ENCODE assay signal across 9 cellular contexts in the genomic region with DNA sequence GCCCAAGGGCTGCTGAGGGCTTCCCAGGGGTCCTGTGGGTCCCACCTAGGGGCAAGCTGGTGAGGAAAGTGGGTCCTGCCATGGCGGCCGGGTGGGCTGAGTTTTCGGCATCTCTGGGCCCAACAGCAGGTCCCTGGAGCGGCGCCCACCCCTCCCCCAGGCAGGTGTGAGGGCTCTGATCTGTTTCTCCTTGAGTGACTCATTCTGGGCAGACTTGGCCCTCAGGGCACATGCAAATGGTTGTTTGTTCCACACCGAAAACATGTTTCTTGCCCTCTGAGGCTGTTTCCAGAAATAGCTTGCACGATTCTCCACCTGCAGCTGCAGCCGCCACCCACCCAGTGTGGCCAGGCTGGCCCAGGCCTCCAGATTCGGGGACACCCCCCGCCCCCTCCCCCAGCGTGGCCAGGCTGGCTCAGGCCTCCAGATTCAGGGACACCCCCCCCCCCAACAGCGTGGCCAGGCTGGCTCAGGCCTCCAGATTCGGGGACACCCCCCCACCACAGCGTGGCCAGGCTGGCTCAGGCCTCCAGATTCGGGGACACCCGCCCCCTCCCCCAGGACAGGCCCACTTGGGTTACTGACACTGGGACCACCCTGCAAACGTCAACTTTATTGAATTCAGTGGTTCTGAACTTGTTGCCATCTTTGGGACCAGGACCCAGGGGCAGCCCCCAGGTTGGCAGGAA. TPM values are rescaled to one million over a fixed set of nuclear protein-coding genes. Genes with fewer than 3 reads are reported as not detected.
A peak's percentile ranks its signal among the peaks of the same experiment; 100 is the strongest.
DNase-seq lines count a peak whose midpoint lies in the region; ATAC-seq and TF ChIP-seq lines count a peak whose summit lies in the region.
"Not testable (repeated sequence)": the region's sequence is repeated elsewhere in the genome, so short reads cannot be mapped to it uniquely, and the experiment has no call there.
"Had no signal": no experiment of that assay in that cellular context is flagged by ENCODE, and none has a peak within 500 bp of the region (broad histone marks: within the 10 kb centered on the region; RNA-seq: fewer than 3 reads in every experiment).

No MANE protein-coding gene starts in this region.

- not testable (repeated sequence) for H3K4me2 ChIP-seq in OCI-LY3 (ENCODE audit: low read length)

- H3K27ac ChIP-seq in OCI-LY3 (ENCODE audit: low read length) = peak overlapping the region; percentile 72

- H3K9me3 Mint-ChIP-seq in effector memory CD8-positive, alpha-beta T cell = not testable (repeated sequence)

- not testable (repeated sequence) for DNase-seq in effector memory CD8-positive, alpha-beta T cell
- DNase-seq in ureter (ENCODE audit: low spot score) = peak; percentile 36

- H3K4me1 ChIP-seq in OCI-LY3 (ENCODE audit: low read length) = peaks cover 59% of the 10 kb centered on the region

- peaks cover 37% of the 10 kb centered on the region for H3K79me2 ChIP-seq in OCI-LY3 (ENCODE audit: low read length)

- H2AFZ ChIP-seq in OCI-LY3 (ENCODE audit: low read depth, low read length) = not testable (repeated sequence)

- not testable (repeated sequence) for H3K27me3 Mint-ChIP-seq in effector memory CD8-positive, alpha-beta T cell

- peak overlapping the region; percentile 47; the same call in 1 of the 2 replicates for H3K9ac ChIP-seq in OCI-LY3 (ENCODE audit: low read length)

- not testable (repeated sequence) for H3K4me3 Mint-ChIP-seq in effector memory CD8-positive, alpha-beta T cell

- H3K36me3 ChIP-seq in OCI-LY3 (replicated peaks; ENCODE audit: low read depth, low read length) = not testable (repeated sequence)

- not testable (repeated sequence) for H3K9me3 ChIP-seq in OCI-LY3 (ENCODE audit: insufficient read depth, low read length)

- peak; percentile 36 for ATAC-seq in GM18519 (IDR thresholded peaks at IDR 0.05; ENCODE audit: low FRiP score, unreplicated experiment)
- ATAC-seq in GM19397 (IDR thresholded peaks at IDR 0.05; ENCODE audit: unreplicated experiment) = peak; percentile 50
- ATAC-seq in GM21723 (IDR thresholded peaks at IDR 0.05; ENCODE audit: unreplicated experiment) = peak; percentile 50
- peak; percentile 66 for ATAC-seq in HG02938 (IDR thresholded peaks at IDR 0.05; ENCODE audit: unreplicated experiment)
- ATAC-seq in HG03342 (IDR thresholded peaks at IDR 0.05; ENCODE audit: unreplicated experiment) = peak; percentile 62
- peak; percentile 44 for ATAC-seq in effector memory CD8-positive, alpha-beta T cell (replicated peaks)

- not testable (repeated sequence) for H3K27ac Mint-ChIP-seq in effector memory CD8-positive, alpha-beta T cell

- H4K20me1 ChIP-seq in OCI-LY3 (ENCODE audit: insufficient read depth, low read length) = not testable (repeated sequence)

- not testable (repeated sequence) for H3K27me3 ChIP-seq in OCI-LY3 (ENCODE audit: low read depth, low read length)

- not testable (repeated sequence) for H3K36me3 Mint-ChIP-seq in effector memory CD8-positive, alpha-beta T cell (ENCODE audit: insufficient read depth)

- H3K4me1 Mint-ChIP-seq in effector memory CD8-positive, alpha-beta T cell (ENCODE audit: low read depth in 2 of 2) = not testable (repeated sequence)

- TF ChIP-seq CTCF in OCI-LY3 (IDR thresholded peaks at IDR 0.05; ENCODE audit: low read depth, low read length) = not testable (repeated sequence)

- not testable (repeated sequence) for H3K4me3 ChIP-seq in OCI-LY3 (ENCODE audit: low read length)

RNA-seq across cellular contexts. Expression of gene TMEM121, which starts 48.8 kb away (rescaled TPM):
- 1.1 TPM for total RNA-seq in ureter
- total RNA-seq: Caco-2 had no signal
